ENCODE assay signal across 8 cellular contexts in the genomic region with DNA sequence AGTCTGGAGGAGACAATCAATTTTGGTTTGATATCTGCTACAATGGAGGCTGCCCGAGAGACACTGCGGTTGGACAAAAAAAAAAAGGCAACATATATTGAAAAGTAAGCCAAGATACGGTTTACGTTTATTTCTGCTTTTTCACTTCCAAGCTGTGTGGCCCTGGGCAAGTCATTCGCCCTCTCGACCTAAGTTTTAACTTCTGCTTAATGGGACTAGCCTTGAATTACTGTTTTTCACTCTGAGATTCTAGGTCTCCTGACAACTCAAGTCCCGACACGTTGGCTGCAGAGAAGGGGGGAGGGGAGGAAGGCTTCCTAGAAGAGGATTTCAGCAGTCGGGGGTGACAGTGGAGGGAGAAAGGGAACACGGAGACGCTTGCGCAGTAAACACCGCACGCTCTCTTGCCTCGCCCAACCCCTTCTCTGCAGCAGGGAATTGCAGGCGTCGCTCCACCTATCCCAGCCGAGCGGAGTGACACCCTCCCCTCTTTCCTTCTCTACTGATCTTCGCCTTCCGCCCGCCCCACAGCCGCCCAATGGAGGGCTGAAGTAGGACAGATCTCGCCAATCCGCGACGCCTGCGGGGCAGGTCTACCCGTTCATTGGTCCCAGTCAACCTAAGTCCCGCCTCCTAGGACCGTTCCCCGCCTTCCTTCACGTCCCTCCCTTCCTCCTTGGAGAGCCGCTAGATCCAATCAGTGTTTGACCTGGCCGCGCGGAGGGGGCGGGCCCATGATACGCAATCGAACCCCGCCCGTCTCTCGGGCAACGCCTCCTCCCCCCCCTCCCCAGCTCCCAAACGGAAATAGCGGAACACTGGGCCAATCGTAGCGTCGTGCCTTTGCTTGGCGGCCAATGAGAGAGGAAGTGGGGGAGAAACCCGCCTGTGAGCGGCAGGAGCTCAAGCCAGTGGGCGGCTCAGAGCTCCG. TPM values are rescaled to one million over a fixed set of nuclear protein-coding genes. Genes with fewer than 3 reads are reported as not detected.
DNase-seq lines count a peak whose midpoint lies in the region; ATAC-seq and TF ChIP-seq lines count a peak whose summit lies in the region.

No MANE protein-coding gene starts in this region.

- H3K4me3 ChIP-seq in HAP-1 (peak overlapping the region; percentile 24), MG63 (peak overlapping the region; percentile 42)

- in situ Hi-C loops in G401 (cut with HindIII; ENCODE audit: low sequenced_read_pairs) (no loop called here), HAP-1 (cut with MboI; ENCODE audit: low sequenced_read_pairs) (no loop called here)

- H3K9me3 ChIP-seq in HAP-1 (no peaks in the 10 kb centered on the region), MG63 (no peaks in the 10 kb centered on the region)

- ATAC-seq in stimulated activated naive CD8-positive, alpha-beta T cell treated with anti-CD3 and anti-CD28 coated beads, Interleukin-15, Interleukin-2, amounts not matched to agents 100 U/mL and 50 U/mL, for 24 hours = peak; percentile 95

- no peaks in the 10 kb centered on the region for H3K27me3 Mint-ChIP-seq in nephron (ENCODE audit: low read depth)

- H3K36me3 Mint-ChIP-seq in nephron (ENCODE audit: low read depth) = peaks cover 10% of the 10 kb centered on the region

- H3K27ac Mint-ChIP-seq in nephron = peak overlapping the region; percentile 92 to 98 (median 98)

- TF ChIP-seq CTCF in nephron (IDR thresholded peaks at IDR 0.05; ENCODE audit: unreplicated experiment in 3 of 3) = no peak

- peak; percentile 100 for DNase-seq in G401 (ENCODE audit: low spot score)
- peak; percentile 99 for DNase-seq in HAP-1 (ENCODE audit: low spot score in 2 of 2)
- peak; percentile 100 for DNase-seq in MG63
- DNase-seq in SHP77 (lab: John Stamatoyannopoulos, UW) = peak; percentile 98 to 100
- DNase-seq in activated gamma-delta T cell (lab: John Stamatoyannopoulos, UW) = peak; percentile 96
- DNase-seq in fibroblast of the conjunctiva (ENCODE audit: low read depth) = peak; percentile 100
- peak; percentile 98 for DNase-seq in stimulated activated naive CD8-positive, alpha-beta T cell treated with anti-CD3 and anti-CD28 coated beads, Interleukin-15, Interleukin-2, amounts not matched to agents 100 U/mL and 50 U/mL, for 24 hours

- no peaks in the 10 kb centered on the region for H3K36me3 ChIP-seq in HAP-1 (replicated peaks)
- peaks cover 19% of the 10 kb centered on the region for H3K36me3 ChIP-seq in MG63

- H3K27me3 ChIP-seq in HAP-1 (ENCODE audit: low read depth) = no peaks in the 10 kb centered on the region
- H3K27me3 ChIP-seq in MG63 = no peaks in the 10 kb centered on the region

- H3K9me3 Mint-ChIP-seq in nephron = no peaks in the 10 kb centered on the region

- H3K4me1 ChIP-seq in HAP-1 = peaks cover 5% of the 10 kb centered on the region

- H3K4me3 Mint-ChIP-seq in nephron = peak overlapping the region; percentile 79 to 87 (median 86)

- peaks cover 52% of the 10 kb centered on the region for H3K4me1 Mint-ChIP-seq in nephron

RNA-seq across cellular contexts. Expression of a gene that starts 0.5 kb away (rescaled TPM):
- total RNA-seq in G401 (2014; rRNA removed; shearing (Covaris generic)) = 152 and 155 TPM in 2 replicates
- total RNA-seq in MG63 (2014; rRNA removed; shearing (Covaris generic); ENCODE audit: low replicate concordance) = 83.8 and 115 TPM in 2 replicates

RNA-seq across cellular contexts. Expression of a gene that starts 3.2 kb away (rescaled TPM):
- total RNA-seq in G401 (2014; rRNA removed; shearing (Covaris generic)) = 0.49 TPM in 1 of 2 replicates, not detected in the other
- total RNA-seq in MG63 (2014; rRNA removed; shearing (Covaris generic); ENCODE audit: low replicate concordance) = not detected in 2 replicates

RNA-seq across cellular contexts. Expression of a gene that starts 46.8 kb away (rescaled TPM):
- total RNA-seq in G401 (2014; rRNA removed; shearing (Covaris generic)) = 33.9 and 38.6 TPM in 2 replicates
- total RNA-seq in MG63 (2014; rRNA removed; shearing (Covaris generic); ENCODE audit: low replicate concordance) = 8.2 and 31.4 TPM in 2 replicates

RNA-seq across cellular contexts. Expression of a gene that starts 51.8 kb away (rescaled TPM):
- 30.2 and 44.7 TPM in 2 replicates for total RNA-seq in G401 (2014; rRNA removed; shearing (Covaris generic))
- total RNA-seq in MG63 (2014; rRNA removed; shearing (Covaris generic); ENCODE audit: low replicate concordance) = 27.6 and 45.1 TPM in 2 replicates

Comparison
In these comparisons a context has a peak if more than half of its experiments do, and no peak if none do; other contexts are left out.
1. Peak in every context shown above with its lines: DNase-seq, ATAC-seq and H3K4me3 ChIP-seq.